In genomic region chr6:77688641-77689040, GRCh38 we compare ENCODE assay signal across 26 cellular contexts. TPM values are rescaled to one million over a fixed set of nuclear protein-coding genes. Genes with fewer than 3 reads are reported as not detected.
DNase-seq lines count a peak whose midpoint lies in the region; ATAC-seq and TF ChIP-seq lines count a peak whose summit lies in the region.
"Had no signal": no experiment of that assay in that cellular context is flagged by ENCODE, and none has a peak within 500 bp of the region (broad histone marks: within the 10 kb centered on the region; RNA-seq: fewer than 3 reads in every experiment).

No MANE protein-coding gene starts in this region.

- TF ChIP-seq POLR2A in right lobe of liver (IDR thresholded peaks at IDR 0.05) = no peak

- H3K9me3 ChIP-seq in WERI-Rb-1 (ENCODE audit: severe bottlenecking) (no peaks in the 10 kb centered on the region), right lobe of liver (no peaks in the 10 kb centered on the region)
- H3K9me3 ChIP-seq: BE2C, BLaER1 had no signal

- H3K27ac ChIP-seq in WERI-Rb-1 = no peak overlapping the region
- no peak overlapping the region for H3K27ac ChIP-seq in right lobe of liver
- H3K27ac ChIP-seq: BLaER1 had no signal

- peak; percentile 33 for DNase-seq in NCI-H524 treated with DMSO at 0.1 percent for 48 hours (lab: John Stamatoyannopoulos, UW)
- peak; percentile 60 for DNase-seq in NCI-H82 (lab: John Stamatoyannopoulos, UW)
- peak; percentile 19 for DNase-seq in WERI-Rb-1
- DNase-seq in right lobe of liver = no peak
- no peak for DNase-seq in mucosa of gallbladder (ENCODE audit: low spot score)
- DNase-seq in glomerular visceral epithelial cell (ENCODE audit: extremely low spot score) = no peak
- no peak for DNase-seq in globus pallidus (ENCODE audit: low spot score)
- DNase-seq: 8988T; ACHN; BE2C; C1 segment of cervical spinal cord; CD4-positive, alpha-beta memory T cell; CD4-positive, CD25-positive, alpha-beta regulatory T cell; CD8-positive, alpha-beta memory T cell; COR-L47; DMS 273 treated with DMSO at 0.1 percent for 48 hours; DMS153; DMS53; DMS79; DND-41; EL; GDM1 had no signal

- H3K4me3 ChIP-seq in WERI-Rb-1 (ENCODE audit: low read depth, low read length) = no peak overlapping the region
- H3K4me3 ChIP-seq in right lobe of liver = no peak overlapping the region
- H3K4me3 ChIP-seq: BLaER1, GM12878 had no signal

- H3K36me3 ChIP-seq in WERI-Rb-1 = no peaks in the 10 kb centered on the region
- no peaks in the 10 kb centered on the region for H3K36me3 ChIP-seq in right lobe of liver
- H3K36me3 ChIP-seq: BE2C, BLaER1 had no signal

- H3K27me3 ChIP-seq in WERI-Rb-1 (ENCODE audit: insufficient read depth, low read depth, severe bottlenecking) (no peaks in the 10 kb centered on the region), right lobe of liver (no peaks in the 10 kb centered on the region)
- H3K27me3 ChIP-seq: BE2C, BLaER1 had no signal

- WGBS in right lobe of liver (ENCODE audit: insufficient coverage, low coverage, low lambda C conversion rate, missing lambda C conversion rate) = 6% methylated on average over 1 of the region's 1 CpG

- ATAC-seq in right lobe of liver = peak in 3 of 4 donors; percentile 22 to 39 (median 29)
- ATAC-seq in GM21390 (IDR thresholded peaks at IDR 0.05; ENCODE audit: unreplicated experiment) = no peak
- ATAC-seq: GM12878 had no signal

- intact Hi-C loops in right lobe of liver (cut with DNase I) = no loop called here

- TF ChIP-seq CTCF in WERI-Rb-1 (IDR thresholded peaks at IDR 0.05; ENCODE audit: low read depth, low read length) (no peak), right lobe of liver (IDR thresholded peaks at IDR 0.05) (no peak)

- H3K4me1 ChIP-seq in right lobe of liver = no peaks in the 10 kb centered on the region
- H3K4me1 ChIP-seq: BE2C, BLaER1 had no signal

RNA-seq across cellular contexts. Expression of gene MEI4, which starts 35.8 kb away (rescaled TPM):
- 1 to 10 TPM in 1 of 6 experiments, under 1 TPM in 5; 0.12 to 1.1 (median 0.22) TPM for total RNA-seq in right lobe of liver
- 0.17 TPM for total RNA-seq in mucosa of gallbladder
- total RNA-seq: A673; CD4-positive, alpha-beta memory T cell; CD4-positive, CD25-positive, alpha-beta regulatory T cell; CD8-positive, alpha-beta memory T cell; GM12878 had no signal

Comparison
In these comparisons a context has a peak if more than half of its experiments do, and no peak if none do; other contexts are left out.
1. DNase-seq: peak in NCI-H524 treated with DMSO at 0.1 percent for 48 hours (single experiment), NCI-H82 (single experiment) and WERI-Rb-1 (single experiment); none in right lobe of liver (0 of 3), mucosa of gallbladder (single experiment), glomerular visceral epithelial cell (single experiment) and globus pallidus (single experiment).